In the genomic region with DNA sequence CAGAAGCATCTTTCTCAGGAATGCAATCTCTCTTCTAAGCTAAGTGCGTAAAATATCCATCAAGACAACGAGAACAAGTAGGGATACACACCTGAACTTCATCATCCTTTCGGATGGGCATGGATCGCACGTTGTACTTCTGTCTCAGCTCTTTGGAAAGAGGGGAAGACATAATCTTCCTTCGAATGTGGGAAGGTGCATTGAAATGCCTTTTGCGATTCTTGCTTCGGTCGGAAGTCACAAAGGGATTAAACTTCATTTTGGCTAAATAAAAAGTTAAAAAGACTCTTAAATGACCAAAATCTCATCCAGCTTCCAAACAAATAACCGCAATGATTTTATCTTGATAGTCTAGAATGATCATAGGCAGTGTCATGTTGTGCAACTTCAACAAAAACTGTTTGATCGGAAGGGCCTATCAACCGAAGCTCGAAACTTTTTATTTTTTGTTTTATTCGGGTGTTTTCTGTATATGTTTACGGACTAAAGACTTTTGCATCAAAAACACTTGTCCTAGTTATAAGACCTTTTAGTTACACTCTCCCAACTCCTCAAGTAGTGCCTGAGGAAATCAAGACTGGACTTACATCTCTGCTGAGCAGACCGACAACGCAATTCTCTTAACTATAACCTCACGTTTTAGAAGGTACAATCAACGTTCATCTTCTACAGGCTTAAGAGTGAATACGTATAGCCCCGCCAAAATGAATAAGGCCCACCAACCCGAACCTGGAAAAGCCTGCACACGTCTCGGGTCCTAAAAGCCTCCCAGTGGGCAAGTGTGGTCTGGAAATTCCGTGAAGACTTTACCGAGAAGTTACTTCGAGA, we compare ENCODE assay signal across 8 cellular contexts. TPM values are rescaled to one million over a fixed set of nuclear protein-coding genes. Genes with fewer than 3 reads are reported as not detected.
DNase-seq lines count a peak whose midpoint lies in the region; ATAC-seq and TF ChIP-seq lines count a peak whose summit lies in the region.

No MANE protein-coding gene starts in this region.

- H3K4me1 ChIP-seq in DOHH2 (ENCODE audit: control insufficient read depth, low read length): peaks cover 56% of the 10 kb centered on the region
- H3K4me1 ChIP-seq in effector memory CD4-positive, alpha-beta T cell (ENCODE audit: control insufficient read depth, insufficient read depth, low read length, poor library complexity, severe bottlenecking): peaks cover 18% of the 10 kb centered on the region

- H3K9me3 ChIP-seq in DOHH2 (ENCODE audit: control insufficient read depth, insufficient read depth, low read length): no peaks in the 10 kb centered on the region
- H3K9me3 ChIP-seq in effector memory CD4-positive, alpha-beta T cell (ENCODE audit: control insufficient read depth, low read length): no peaks in the 10 kb centered on the region
- no peaks in the 10 kb centered on the region for H3K9me3 ChIP-seq in neural cell (ENCODE audit: low read length)

- no peaks in the 10 kb centered on the region for H3K9me2 ChIP-seq in DOHH2 (replicated peaks; ENCODE audit: control insufficient read depth, low read length)
- H3K9me2 ChIP-seq in neural cell (ENCODE audit: insufficient read depth, low read length): no peaks in the 10 kb centered on the region

- peak; percentile 30 for DNase-seq in NB4 (ENCODE audit: low read depth)
- DNase-seq in effector memory CD4-positive, alpha-beta T cell: no peak
- DNase-seq in H4 (ENCODE audit: low spot score): no peak
- no peak for DNase-seq in NCI-H2081 treated with DMSO at 0.1 percent for 48 hours (lab: John Stamatoyannopoulos, UW)
- DNase-seq in SW 1271 (lab: John Stamatoyannopoulos, UW): no peak

- no peak for TF ChIP-seq EP300 in neural cell (conservative IDR thresholded peaks at IDR 0.05; ENCODE audit: poor library complexity, severe bottlenecking)

- H3K4me3 ChIP-seq in DOHH2 (ENCODE audit: low read length) (peak overlapping the region; percentile 78), NB4 (ENCODE audit: low read depth, low read length) (peak overlapping the region; percentile 99), neural cell (ENCODE audit: low read length) (peak overlapping the region; percentile 94)
- peak overlapping the region; percentile 97 for H3K4me3 ChIP-seq in effector memory CD4-positive, alpha-beta T cell (ENCODE audit: insufficient read depth, low read depth, low read length, poor library complexity, severe bottlenecking)

- no peak for TF ChIP-seq POLR2A in NB4 (IDR thresholded peaks at IDR 0.05; ENCODE audit: extremely low read depth, insufficient read length)

- H3F3A ChIP-seq in DOHH2 (ENCODE audit: control insufficient read depth, insufficient read depth): peaks cover 54% of the 10 kb centered on the region
- H3F3A ChIP-seq in neural cell (ENCODE audit: insufficient read depth, low read length, poor library complexity, severe bottlenecking): no peaks in the 10 kb centered on the region

- H3K27ac ChIP-seq in DOHH2 (ENCODE audit: low read depth, low read length) (peak overlapping the region; percentile 65), neural cell (ENCODE audit: low read length) (peak overlapping the region; percentile 51)
- peak overlapping the region; percentile 87 for H3K27ac ChIP-seq in effector memory CD4-positive, alpha-beta T cell (ENCODE audit: insufficient read depth, low read length, poor library complexity, severe bottlenecking)

- no peak for ATAC-seq in HG03439 (IDR thresholded peaks at IDR 0.05; ENCODE audit: unreplicated experiment)

- H3K4me2 ChIP-seq in DOHH2 (ENCODE audit: low read length) (peak overlapping the region; percentile 75), neural cell (ENCODE audit: low read length) (peak overlapping the region; percentile 67)

- H3K79me2 ChIP-seq in DOHH2 (ENCODE audit: control insufficient read depth, low read length) (peaks cover 64% of the 10 kb centered on the region), neural cell (replicated peaks; ENCODE audit: insufficient read depth, low read length) (peaks cover 23% of the 10 kb centered on the region)

- peak overlapping the region; percentile 73 for H3K9ac ChIP-seq in neural cell (ENCODE audit: low read length)

- peaks cover 56% of the 10 kb centered on the region for H3K36me3 ChIP-seq in DOHH2 (ENCODE audit: control insufficient read depth, low read length)
- H3K36me3 ChIP-seq in effector memory CD4-positive, alpha-beta T cell (ENCODE audit: control insufficient read depth, insufficient read depth, low read length): peaks cover 36% of the 10 kb centered on the region
- no peaks in the 10 kb centered on the region for H3K36me3 ChIP-seq in neural cell (ENCODE audit: insufficient read depth, low read length)

- TF ChIP-seq CTCF in DOHH2 (IDR thresholded peaks at IDR 0.05; ENCODE audit: low read depth, low read length, poor library complexity, severe bottlenecking): no peak
- no peak for TF ChIP-seq CTCF in NB4 (IDR thresholded peaks at IDR 0.05; ENCODE audit: low read depth, low read length)
- no peak for TF ChIP-seq CTCF in neural cell (IDR thresholded peaks at IDR 0.05; ENCODE audit: poor library complexity, severe bottlenecking)

- TF ChIP-seq RAD21 in neural cell (conservative IDR thresholded peaks at IDR 0.05): no peak

- no peaks in the 10 kb centered on the region for H3K27me3 ChIP-seq in DOHH2 (ENCODE audit: control insufficient read depth, low read length)
- H3K27me3 ChIP-seq in effector memory CD4-positive, alpha-beta T cell (replicated peaks; ENCODE audit: control insufficient read depth, insufficient read depth, low read length, poor library complexity, severe bottlenecking): no peaks in the 10 kb centered on the region
- H3K27me3 ChIP-seq in neural cell (ENCODE audit: insufficient read depth, low read depth, low read length): no peaks in the 10 kb centered on the region

- H4K20me1 ChIP-seq in DOHH2 (ENCODE audit: control insufficient read depth, insufficient read depth, low read depth, low read length) (peaks cover 28% of the 10 kb centered on the region; the same call in 1 of the 2 replicates), neural cell (ENCODE audit: insufficient read depth) (no peaks in the 10 kb centered on the region)

- H2AFZ ChIP-seq in neural cell (ENCODE audit: low read depth, low read length): peak overlapping the region; percentile 49

TF ChIP-seq in neural cell, 6 proteins besides CTCF, POLR2A, EP300 and RAD21:
- TF ChIP-seq TAF1 (IDR thresholded peaks at IDR 0.05; ENCODE audit: low read depth) (no peak), SMC3 (conservative IDR thresholded peaks at IDR 0.05; ENCODE audit: poor library complexity) (no peak), POLR2AphosphoS5 (IDR thresholded peaks at IDR 0.05) (no peak)
- TF ChIP-seq, protein P1, sequence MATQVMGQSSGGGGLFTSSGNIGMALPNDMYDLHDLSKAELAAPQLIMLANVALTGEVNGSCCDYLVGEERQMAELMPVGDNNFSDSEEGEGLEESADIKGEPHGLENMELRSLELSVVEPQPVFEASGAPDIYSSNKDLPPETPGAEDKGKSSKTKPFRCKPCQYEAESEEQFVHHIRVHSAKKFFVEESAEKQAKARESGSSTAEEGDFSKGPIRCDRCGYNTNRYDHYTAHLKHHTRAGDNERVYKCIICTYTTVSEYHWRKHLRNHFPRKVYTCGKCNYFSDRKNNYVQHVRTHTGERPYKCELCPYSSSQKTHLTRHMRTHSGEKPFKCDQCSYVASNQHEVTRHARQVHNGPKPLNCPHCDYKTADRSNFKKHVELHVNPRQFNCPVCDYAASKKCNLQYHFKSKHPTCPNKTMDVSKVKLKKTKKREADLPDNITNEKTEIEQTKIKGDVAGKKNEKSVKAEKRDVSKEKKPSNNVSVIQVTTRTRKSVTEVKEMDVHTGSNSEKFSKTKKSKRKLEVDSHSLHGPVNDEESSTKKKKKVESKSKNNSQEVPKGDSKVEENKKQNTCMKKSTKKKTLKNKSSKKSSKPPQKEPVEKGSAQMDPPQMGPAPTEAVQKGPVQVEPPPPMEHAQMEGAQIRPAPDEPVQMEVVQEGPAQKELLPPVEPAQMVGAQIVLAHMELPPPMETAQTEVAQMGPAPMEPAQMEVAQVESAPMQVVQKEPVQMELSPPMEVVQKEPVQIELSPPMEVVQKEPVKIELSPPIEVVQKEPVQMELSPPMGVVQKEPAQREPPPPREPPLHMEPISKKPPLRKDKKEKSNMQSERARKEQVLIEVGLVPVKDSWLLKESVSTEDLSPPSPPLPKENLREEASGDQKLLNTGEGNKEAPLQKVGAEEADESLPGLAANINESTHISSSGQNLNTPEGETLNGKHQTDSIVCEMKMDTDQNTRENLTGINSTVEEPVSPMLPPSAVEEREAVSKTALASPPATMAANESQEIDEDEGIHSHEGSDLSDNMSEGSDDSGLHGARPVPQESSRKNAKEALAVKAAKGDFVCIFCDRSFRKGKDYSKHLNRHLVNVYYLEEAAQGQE (IDR thresholded peaks at IDR 0.05; ENCODE audit: borderline replicate concordance): no peak
TF ChIP-seq in neural cell: peak in this region for 0.

RNA-seq across cellular contexts. Expression of a gene that starts 0.7 kb away (rescaled TPM):
- 3,508 and 4,061 TPM in 2 replicates for polyA plus RNA-seq in neural cell
- polyA minus RNA-seq in neural cell: 970 and 1,174 TPM in 2 replicates
- total RNA-seq in H4 (2014; rRNA removed; shearing (Covaris generic)): 2,934 and 3,123 TPM in 2 replicates

RNA-seq across cellular contexts. Expression of a gene that starts 15.4 kb away (rescaled TPM):
- not detected in 2 replicates for polyA plus RNA-seq in neural cell
- not detected in 2 replicates for polyA minus RNA-seq in neural cell
- total RNA-seq in H4 (2014; rRNA removed; shearing (Covaris generic)): not detected in 2 replicates

RNA-seq across cellular contexts. Expression of a gene that starts 42.6 kb away (rescaled TPM):
- not detected in 2 replicates for polyA plus RNA-seq in neural cell
- not detected in 2 replicates for polyA minus RNA-seq in neural cell
- not detected in 2 replicates for total RNA-seq in H4 (2014; rRNA removed; shearing (Covaris generic))

RNA-seq across cellular contexts. Expression of a gene that starts 53.4 kb away (rescaled TPM):
- polyA plus RNA-seq in neural cell: 25.7 and 33.8 TPM in 2 replicates
- polyA minus RNA-seq in neural cell: 53.1 and 55.5 TPM in 2 replicates
- total RNA-seq in H4 (2014; rRNA removed; shearing (Covaris generic)): 16.1 and 31.8 TPM in 2 replicates
